8 cellular contexts compared by ENCODE assay signal in the genomic region with DNA sequence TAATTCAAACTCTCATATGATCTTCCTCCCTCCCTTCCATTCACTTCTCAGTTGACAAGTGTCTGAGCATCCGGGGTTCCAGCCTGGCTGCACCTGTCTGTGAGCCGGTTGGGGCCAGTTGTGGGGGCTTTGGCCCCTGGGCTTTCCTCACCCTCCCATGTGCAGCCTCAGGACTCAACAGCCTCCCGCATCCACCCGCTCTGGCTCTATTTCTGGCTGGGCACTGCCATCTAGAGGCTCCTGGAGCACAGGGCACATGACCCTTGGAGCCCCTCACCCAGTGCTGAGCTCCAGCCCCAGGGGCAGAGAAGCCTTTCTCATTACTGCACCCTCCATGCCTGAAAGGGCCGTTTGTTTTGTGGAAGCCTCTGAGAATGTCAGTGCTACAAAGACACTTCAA. TPM values are rescaled to one million over a fixed set of nuclear protein-coding genes. Genes with fewer than 3 reads are reported as not detected.
A peak's percentile ranks its signal among the peaks of the same experiment; 100 is the strongest.
DNase-seq lines count a peak whose midpoint lies in the region; ATAC-seq and TF ChIP-seq lines count a peak whose summit lies in the region.

No MANE protein-coding gene starts in this region.

- no peaks in the 10 kb centered on the region for H3K4me1 Mint-ChIP-seq in Caco-2 (ENCODE audit: low read depth, unreplicated experiment)

- CTCF ChIA-PET in Caco-2 (lab: Charles Lee), result interaction anchor here (0.5 to 0.8 kb wide), 5 partner anchors 15 to 1177 kb away, joined by 3 to 5 read pairs (median 4); partner anchors contain the start of gene HAPSTR1

- H3K9me3 ChIP-seq in Caco-2, result no peaks in the 10 kb centered on the region
- H3K9me3 ChIP-seq in hepatocyte (ENCODE audit: low read depth), result no peaks in the 10 kb centered on the region

- H3K4me3 ChIP-seq in Caco-2 (ENCODE audit: low read depth, low read length) (no peak overlapping the region), hepatocyte (no peak overlapping the region)

- POLR2A ChIA-PET in Caco-2 (lab: Charles Lee), result no interaction called here

- DNase-seq in Caco-2 (peak; percentile 53 to 54), LHCN-M2 (ENCODE audit: low read depth) (peak; percentile 47), hepatocyte (ENCODE audit: low spot score) (peak; percentile 68)
- DNase-seq in activated naive CD8-positive, alpha-beta T cell treated with anti-CD3 and anti-CD28 coated beads, Interleukin-2, amount 50 U/mL, for 16 hours (ENCODE audit: low read depth, low spot score), result peak; percentile 34
- peak in 3 of 4 experiments; percentile 29 to 51 (median 29) for DNase-seq in stimulated activated CD4-positive, alpha-beta T cell treated with anti-CD3 and anti-CD28 coated beads, Interleukin-1b, Interleukin-23, amount 100 ng/mL, for 24 hours (ENCODE audit: low read depth in 4 of 4, low spot score in 1 of 4)

- H3K36me3 ChIP-seq in Caco-2 (ENCODE audit: control insufficient read depth, insufficient read depth, low read length), result no peaks in the 10 kb centered on the region
- H3K36me3 ChIP-seq in hepatocyte (replicated peaks; ENCODE audit: insufficient read depth, low read depth), result no peaks in the 10 kb centered on the region

- H3K4me2 ChIP-seq in hepatocyte, result no peak overlapping the region

- no peaks in the 10 kb centered on the region for H3K9me2 ChIP-seq in hepatocyte (replicated peaks; ENCODE audit: insufficient read depth)

- BruUV-seq in Caco-2 (replicated peaks; lab: Mats Ljungman, UMichigan), result no TSS peak

- 48% methylated on average over 5 of the region's 5 CpGs for WGBS in hepatocyte (ENCODE audit: low lambda C conversion rate, missing lambda C conversion rate)

- intact Hi-C loops in Caco-2 (cut with micrococcal nuclease; ENCODE audit: unreplicated experiment), result no loop called here

- peak; percentile 21 to 56 for TF ChIP-seq CTCF in Caco-2 (IDR thresholded peaks at IDR 0.05; ENCODE audit: insufficient read depth in 1 of 2, low read depth in 1 of 2, low read length in 1 of 2, severe bottlenecking in 1 of 2, unreplicated experiment in 1 of 2)
- TF ChIP-seq CTCF in hepatocyte (IDR thresholded peaks at IDR 0.05; ENCODE audit: poor library complexity), result peak; percentile 55

- ATAC-seq in GM21390 (IDR thresholded peaks at IDR 0.05; ENCODE audit: unreplicated experiment), result peak; percentile 57
- ATAC-seq in SK-N-SH treated with all-trans-retinoic acid at 6 μM for 48 hours, result peak; percentile 82
- ATAC-seq in HG02571 (IDR thresholded peaks at IDR 0.05; ENCODE audit: unreplicated experiment), result no peak

- no peaks in the 10 kb centered on the region for H3K27me3 ChIP-seq in Caco-2 (replicated peaks; ENCODE audit: control insufficient read depth, insufficient read depth, low read length)
- no peaks in the 10 kb centered on the region for H3K27me3 ChIP-seq in hepatocyte

- H3K79me2 ChIP-seq in hepatocyte, result no peaks in the 10 kb centered on the region

- no peaks in the 10 kb centered on the region for H3K9me3 Mint-ChIP-seq in Caco-2 (ENCODE audit: unreplicated experiment)

- no peak overlapping the region for H2AFZ ChIP-seq in hepatocyte

- no peak overlapping the region for H3K27ac Mint-ChIP-seq in Caco-2 (ENCODE audit: unreplicated experiment)

- H3K4me3 Mint-ChIP-seq in Caco-2 (ENCODE audit: unreplicated experiment), result no peak overlapping the region

- H4K20me1 ChIP-seq in hepatocyte (ENCODE audit: insufficient read depth, poor library complexity, severe bottlenecking), result no peaks in the 10 kb centered on the region

- peaks cover 9% of the 10 kb centered on the region for H3K36me3 Mint-ChIP-seq in Caco-2 (ENCODE audit: insufficient read depth, unreplicated experiment)

- H3K4me1 ChIP-seq in Caco-2 (no peaks in the 10 kb centered on the region), hepatocyte (ENCODE audit: insufficient read depth) (no peaks in the 10 kb centered on the region)

- no peak overlapping the region for H3K27ac ChIP-seq in hepatocyte

- H3K27me3 Mint-ChIP-seq in Caco-2 (ENCODE audit: insufficient read depth, unreplicated experiment), result no peaks in the 10 kb centered on the region

TF ChIP-seq in SK-N-SH treated with all-trans-retinoic acid at 6 μM for 48 hours, 23 proteins besides CTCF, POLR2A, EP300 and RAD21:
- no peak for TF ChIP-seq ZFP30 (CRISPR knock-in tag; IDR thresholded peaks at IDR 0.05)
- TF ChIP-seq ZNF70 (CRISPR knock-in tag; IDR thresholded peaks at IDR 0.05), result no peak
- TF ChIP-seq RARB (CRISPR knock-in tag; IDR thresholded peaks at IDR 0.05), result no peak
- TF ChIP-seq, protein P1, sequence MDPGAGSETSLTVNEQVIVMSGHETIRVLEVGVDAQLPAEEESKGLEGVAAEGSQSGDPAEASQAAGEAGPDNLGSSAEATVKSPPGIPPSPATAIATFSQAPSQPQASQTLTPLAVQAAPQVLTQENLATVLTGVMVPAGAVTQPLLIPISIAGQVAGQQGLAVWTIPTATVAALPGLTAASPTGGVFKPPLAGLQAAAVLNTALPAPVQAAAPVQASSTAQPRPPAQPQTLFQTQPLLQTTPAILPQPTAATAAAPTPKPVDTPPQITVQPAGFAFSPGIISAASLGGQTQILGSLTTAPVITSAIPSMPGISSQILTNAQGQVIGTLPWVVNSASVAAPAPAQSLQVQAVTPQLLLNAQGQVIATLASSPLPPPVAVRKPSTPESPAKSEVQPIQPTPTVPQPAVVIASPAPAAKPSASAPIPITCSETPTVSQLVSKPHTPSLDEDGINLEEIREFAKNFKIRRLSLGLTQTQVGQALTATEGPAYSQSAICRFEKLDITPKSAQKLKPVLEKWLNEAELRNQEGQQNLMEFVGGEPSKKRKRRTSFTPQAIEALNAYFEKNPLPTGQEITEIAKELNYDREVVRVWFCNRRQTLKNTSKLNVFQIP (CRISPR knock-in tag; IDR thresholded peaks at IDR 0.05; ENCODE audit: borderline replicate concordance, low read depth), result no peak
- TF ChIP-seq ZC3H10 (CRISPR knock-in tag; IDR thresholded peaks at IDR 0.05), result no peak
- no peak for TF ChIP-seq CSDC2 (CRISPR knock-in tag; IDR thresholded peaks at IDR 0.05)
- no peak for TF ChIP-seq TCF4 (CRISPR knock-in tag; IDR thresholded peaks at IDR 0.05; ENCODE audit: borderline replicate concordance)
- no peak for TF ChIP-seq TSHZ2 (CRISPR knock-in tag; IDR thresholded peaks at IDR 0.05)
- TF ChIP-seq ISL1 (CRISPR knock-in tag; IDR thresholded peaks at IDR 0.05), result no peak
- TF ChIP-seq ZNF565 (CRISPR knock-in tag; conservative IDR thresholded peaks at IDR 0.05; ENCODE audit: low read depth), result no peak
- TF ChIP-seq, protein P2, sequence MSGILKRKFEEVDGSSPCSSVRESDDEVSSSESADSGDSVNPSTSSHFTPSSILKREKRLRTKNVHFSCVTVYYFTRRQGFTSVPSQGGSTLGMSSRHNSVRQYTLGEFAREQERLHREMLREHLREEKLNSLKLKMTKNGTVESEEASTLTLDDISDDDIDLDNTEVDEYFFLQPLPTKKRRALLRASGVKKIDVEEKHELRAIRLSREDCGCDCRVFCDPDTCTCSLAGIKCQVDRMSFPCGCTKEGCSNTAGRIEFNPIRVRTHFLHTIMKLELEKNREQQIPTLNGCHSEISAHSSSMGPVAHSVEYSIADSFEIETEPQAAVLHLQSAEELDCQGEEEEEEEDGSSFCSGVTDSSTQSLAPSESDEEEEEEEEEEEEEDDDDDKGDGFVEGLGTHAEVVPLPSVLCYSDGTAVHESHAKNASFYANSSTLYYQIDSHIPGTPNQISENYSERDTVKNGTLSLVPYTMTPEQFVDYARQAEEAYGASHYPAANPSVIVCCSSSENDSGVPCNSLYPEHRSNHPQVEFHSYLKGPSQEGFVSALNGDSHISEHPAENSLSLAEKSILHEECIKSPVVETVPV (CRISPR knock-in tag; IDR thresholded peaks at IDR 0.05), result no peak
- no peak for TF ChIP-seq GLIS3 (CRISPR knock-in tag; IDR thresholded peaks at IDR 0.05)
- no peak for TF ChIP-seq ESRRG (CRISPR knock-in tag; IDR thresholded peaks at IDR 0.05)
- TF ChIP-seq SNAI2 (CRISPR knock-in tag; IDR thresholded peaks at IDR 0.05), result no peak
- no peak for TF ChIP-seq OSR1 (CRISPR knock-in tag; IDR thresholded peaks at IDR 0.05)
- TF ChIP-seq BACH2 (CRISPR knock-in tag; IDR thresholded peaks at IDR 0.05; ENCODE audit: borderline replicate concordance), result no peak
- no peak for TF ChIP-seq ARNTL (CRISPR knock-in tag; IDR thresholded peaks at IDR 0.05; ENCODE audit: borderline replicate concordance, low read depth)
- no peak for TF ChIP-seq ZFP3 (CRISPR knock-in tag; IDR thresholded peaks at IDR 0.05)

RNA-seq across cellular contexts. Expression of gene HAPSTR1, which starts 43.3 kb away (rescaled TPM):
- total RNA-seq in Caco-2 (2022), result 42.9 and 47.1 TPM in 2 replicates
- total RNA-seq in LHCN-M2 (2014; rRNA removed), result 49.7 and 52.5 TPM in 2 replicates
- polyA plus RNA-seq in LHCN-M2 (2012), result 20.4 TPM
- total RNA-seq in hepatocyte, result 58.4 and 69.0 TPM in 2 replicates
- 20.2 and 21.4 TPM in 2 replicates for polyA plus RNA-seq in hepatocyte
